Comparison of ENCODE assay signal across 26 cellular contexts in genomic region chr5:111248571-111248970, GRCh38. TPM values are rescaled to one million over a fixed set of nuclear protein-coding genes. Genes with fewer than 3 reads are reported as not detected.
DNase-seq lines count a peak whose midpoint lies in the region; ATAC-seq and TF ChIP-seq lines count a peak whose summit lies in the region.
"Had no signal": no experiment of that assay in that cellular context is flagged by ENCODE, and none has a peak within 500 bp of the region (broad histone marks: within the 10 kb centered on the region; RNA-seq: fewer than 3 reads in every experiment).

No MANE protein-coding gene starts in this region.

- no peaks in the 10 kb centered on the region for H3K9me3 Mint-ChIP-seq in T-helper 2 cell treated with Interferon-gamma antibody and Interleukin-4, amounts not matched to agents 5 μg/mL and 100 μg/mL, for 36 hours
- H3K9me3 Mint-ChIP-seq in CD4-positive, alpha-beta T cell: no peaks in the 10 kb centered on the region
- H3K9me3 Mint-ChIP-seq: dendritic cell treated with granulocyte-macrophage colony-stimulating factor and Interleukin-4, amounts not matched to agents 40 ng/mL and 50 ng/mL, for 4 days; H9; naive B cell had no signal

- H3K4me3 Mint-ChIP-seq in T-helper 2 cell treated with Interferon-gamma antibody and Interleukin-4, amounts not matched to agents 5 μg/mL and 100 μg/mL, for 36 hours: peak overlapping the region; percentile 6
- H3K4me3 Mint-ChIP-seq in CD4-positive, alpha-beta T cell: peak overlapping the region; percentile 53
- H3K4me3 Mint-ChIP-seq: dendritic cell treated with granulocyte-macrophage colony-stimulating factor and Interleukin-4, amounts not matched to agents 40 ng/mL and 50 ng/mL, for 4 days; H9; naive B cell had no signal

- no peak for ATAC-seq in CD4-positive, alpha-beta T cell (ENCODE audit: poor library complexity)
- ATAC-seq in HG03139 (IDR thresholded peaks at IDR 0.05; ENCODE audit: unreplicated experiment): no peak
- ATAC-seq: heart left ventricle, HepG2, left cardiac atrium had no signal

- DNase-seq in T-helper 2 cell treated with Interferon-gamma antibody and Interleukin-4, amounts not matched to agents 5 μg/mL and 100 μg/mL, for 36 hours (ENCODE audit: low spot score): no peak
- DNase-seq in T-helper 2 cell (no peak), NCI-H82 treated with DMSO at 0.1 percent for 48 hours (lab: John Stamatoyannopoulos, UW; ENCODE audit: unreplicated experiment) (peak; percentile 14), fibroblast of mammary gland (ENCODE audit: low read depth) (peak; percentile 10), SJCRH30 (no peak)
- no peak for DNase-seq in CD4-positive, alpha-beta T cell
- DNase-seq in effector CD4-positive, alpha-beta T cell: no peak
- DNase-seq: activated CD4-positive, CD25-positive, alpha-beta regulatory T cell treated with anti-CD3 and anti-CD28 coated beads, Interleukin-2, amount 50 U/mL, for 72 hours; activated gamma-delta T cell; aorta; H9; heart left ventricle; left cardiac atrium; naive B cell; NCI-H1092 treated with DMSO at 0.1 percent for 48 hours; NCI-H2029 treated with DMSO at 0.1 percent for 48 hours; NCI-H226; retina; stimulated activated CD4-positive, alpha-beta T cell treated with anti-CD3 and anti-CD28 coated beads, Interleukin-4, amount 100 ng/mL, for 24 hours; trophoblast cell had no signal

- no peaks in the 10 kb centered on the region for H3K4me1 ChIP-seq in SJCRH30
- H3K4me1 ChIP-seq: heart left ventricle had no signal

- peaks cover 38% of the 10 kb centered on the region for H3K36me3 Mint-ChIP-seq in T-helper 2 cell treated with Interferon-gamma antibody and Interleukin-4, amounts not matched to agents 5 μg/mL and 100 μg/mL, for 36 hours (ENCODE audit: low read depth)
- peaks cover 43% of the 10 kb centered on the region for H3K36me3 Mint-ChIP-seq in CD4-positive, alpha-beta T cell (ENCODE audit: low read depth)
- H3K36me3 Mint-ChIP-seq: naive B cell had no signal

- no peaks in the 10 kb centered on the region for H3K27me3 Mint-ChIP-seq in T-helper 2 cell treated with Interferon-gamma antibody and Interleukin-4, amounts not matched to agents 5 μg/mL and 100 μg/mL, for 36 hours (ENCODE audit: low read depth)
- H3K27me3 Mint-ChIP-seq in CD4-positive, alpha-beta T cell: no peaks in the 10 kb centered on the region
- H3K27me3 Mint-ChIP-seq: dendritic cell treated with granulocyte-macrophage colony-stimulating factor and Interleukin-4, amounts not matched to agents 40 ng/mL and 50 ng/mL, for 4 days; naive B cell had no signal

- no peak overlapping the region for H3K4me3 ChIP-seq in fibroblast of mammary gland (ENCODE audit: control insufficient read depth, low read depth, low read length)
- no peak overlapping the region for H3K4me3 ChIP-seq in SJCRH30
- H3K4me3 ChIP-seq: BLaER1, heart left ventricle, SK-N-MC had no signal

- H3K9me3 ChIP-seq in CD4-positive, alpha-beta T cell (ENCODE audit: control insufficient read depth, low read length): no peaks in the 10 kb centered on the region
- no peaks in the 10 kb centered on the region for H3K9me3 ChIP-seq in SJCRH30 (replicated peaks)
- H3K9me3 ChIP-seq: BLaER1, heart left ventricle had no signal

- no peaks in the 10 kb centered on the region for H3K27me3 ChIP-seq in CD4-positive, alpha-beta T cell (ENCODE audit: control insufficient read depth, insufficient read depth, low read length)
- H3K27me3 ChIP-seq in SJCRH30: no peaks in the 10 kb centered on the region
- H3K27me3 ChIP-seq: BLaER1 had no signal

- H3K36me3 ChIP-seq in SJCRH30: no peaks in the 10 kb centered on the region
- H3K36me3 ChIP-seq: BLaER1, heart left ventricle had no signal

- CTCF ChIA-PET in CD4-positive, alpha-beta T cell (lab: Charles Lee): interaction anchor here (0.8 kb wide), 1 partner anchor 10 kb away, joined by 4 read pairs; no protein-coding TSS in a partner anchor

- POLR2A ChIA-PET in CD4-positive, alpha-beta T cell (lab: Charles Lee): interaction anchor here (2.3 to 4.5 kb wide), 2 partner anchors 19 to 23 kb away, joined by 8 to 35 read pairs; partner anchors contain the start of gene CAMK4

- no peak for TF ChIP-seq CTCF in CD4-positive, alpha-beta T cell (IDR thresholded peaks at IDR 0.05)
- TF ChIP-seq CTCF in fibroblast of mammary gland (conservative IDR thresholded peaks at IDR 0.05; ENCODE audit: control insufficient read depth, insufficient read depth, low read depth, low read length): no peak

- intact Hi-C loops in CD4-positive, alpha-beta T cell (cut with DNase I, micrococcal nuclease): no loop called here

- H3K27ac ChIP-seq in CD4-positive, alpha-beta T cell (ENCODE audit: low read depth, low read length): no peak overlapping the region
- no peak overlapping the region for H3K27ac ChIP-seq in SJCRH30
- H3K27ac ChIP-seq: BLaER1, heart left ventricle, HL-60, SK-N-MC had no signal

- no peak overlapping the region for H3K27ac Mint-ChIP-seq in T-helper 2 cell treated with Interferon-gamma antibody and Interleukin-4, amounts not matched to agents 5 μg/mL and 100 μg/mL, for 36 hours
- H3K27ac Mint-ChIP-seq in CD4-positive, alpha-beta T cell: peak overlapping the region; percentile 81
- H3K27ac Mint-ChIP-seq: dendritic cell treated with granulocyte-macrophage colony-stimulating factor and Interleukin-4, amounts not matched to agents 40 ng/mL and 50 ng/mL, for 4 days; H9; naive B cell had no signal

- peaks cover 64% of the 10 kb centered on the region for H3K4me1 Mint-ChIP-seq in T-helper 2 cell treated with Interferon-gamma antibody and Interleukin-4, amounts not matched to agents 5 μg/mL and 100 μg/mL, for 36 hours (ENCODE audit: low read depth)
- peaks cover 86% of the 10 kb centered on the region for H3K4me1 Mint-ChIP-seq in CD4-positive, alpha-beta T cell (ENCODE audit: low read depth)
- H3K4me1 Mint-ChIP-seq: naive B cell had no signal

RNA-seq across cellular contexts. Expression of gene CAMK4, which starts 24.4 kb away (rescaled TPM):
- 100 to 1,000 TPM; 202 to 225 TPM for total RNA-seq in CD4-positive, alpha-beta T cell
- total RNA-seq in SJCRH30 (2014; rRNA removed; shearing (Covaris generic)): 18.1 and 19.3 TPM in 2 replicates
- total RNA-seq: HepG2 had no signal

Comparison
In these comparisons a context has a peak if more than half of its experiments do, and no peak if none do; other contexts are left out.
1. DNase-seq: peak in NCI-H82 treated with DMSO at 0.1 percent for 48 hours (single experiment) and fibroblast of mammary gland (single experiment); none in T-helper 2 cell treated with Interferon-gamma antibody and Interleukin-4, amounts not matched to agents 5 μg/mL and 100 μg/mL, for 36 hours (single experiment), T-helper 2 cell (0 of 5), CD4-positive, alpha-beta T cell (0 of 10), effector CD4-positive, alpha-beta T cell (single experiment) and SJCRH30 (0 of 2).
2. RNA of gene CAMK4, which starts 24.4 kb away (total RNA-seq): 202 to 225 TPM in CD4-positive, alpha-beta T cell; 18.1 to 19.3 TPM in SJCRH30; every median in the first group is over 10 times any median in the second.